In genomic region chr5:115328617-115329274, GRCh38 we compare ENCODE assay signal across 7 cellular contexts. TPM values are rescaled to one million over a fixed set of nuclear protein-coding genes. Genes with fewer than 3 reads are reported as not detected.
DNase-seq lines count a peak whose midpoint lies in the region; ATAC-seq and TF ChIP-seq lines count a peak whose summit lies in the region.
"Not testable (repeated sequence)": the region's sequence is repeated elsewhere in the genome, so short reads cannot be mapped to it uniquely, and the experiment has no call there.

No MANE protein-coding gene starts in this region.

- 41% methylated on average over 6 of the region's 6 CpGs; no CpG with 5 or more reads in 1 of the 2 experiments for WGBS in endodermal cell (ENCODE audit: insufficient coverage in 1 of 2, insufficient read length in 1 of 2), 2 experiments

- H3K27ac Mint-ChIP-seq in endodermal cell: not testable (repeated sequence)
- peak overlapping the region; percentile 15 for H3K27ac Mint-ChIP-seq in memory B cell

- DNase-seq in NCI-H2107 treated with DMSO at 0.1 percent for 48 hours (lab: John Stamatoyannopoulos, UW; ENCODE audit: unreplicated experiment) (peak; percentile 6), endodermal cell (peak; percentile 81)
- DNase-seq in memory B cell (ENCODE audit: low spot score in 2 of 2): not testable (repeated sequence)

- not testable (repeated sequence) for H3K9me3 ChIP-seq in HUES48 (ENCODE audit: control insufficient read depth, insufficient read depth, low read length); endodermal cell (ENCODE audit: control insufficient read depth, low read length)

- ATAC-seq in GM18511 (IDR thresholded peaks at IDR 0.05; ENCODE audit: unreplicated experiment): peak; percentile 60
- ATAC-seq in GM21786 (IDR thresholded peaks at IDR 0.05; ENCODE audit: unreplicated experiment): peak; percentile 37
- peak; percentile 33 for ATAC-seq in memory B cell (ENCODE audit: low read depth)

- H3K4me3 Mint-ChIP-seq in endodermal cell: not testable (repeated sequence)
- H3K4me3 Mint-ChIP-seq in memory B cell: peak overlapping the region; percentile 77

- not testable (repeated sequence) for TF ChIP-seq CTCF in endodermal cell (conservative IDR thresholded peaks at IDR 0.05)

- H3K9ac ChIP-seq in HUES48 (ENCODE audit: low read depth, low read length): 0 out of 2 replicates have a peak overlapping the region, but pooled peaks have one; percentile 16
- not testable (repeated sequence) for H3K9ac ChIP-seq in endodermal cell (ENCODE audit: extremely low read depth, low read length, poor library complexity, severe bottlenecking)

- peak overlapping the region; percentile 83 for H3K27ac ChIP-seq in HUES48 (ENCODE audit: low read depth, low read length)
- H3K27ac ChIP-seq in endodermal cell (ENCODE audit: low read depth, low read length): not testable (repeated sequence)

- H3K27me3 ChIP-seq in HUES48 (ENCODE audit: control insufficient read depth, insufficient read depth, low read length); endodermal cell (ENCODE audit: control insufficient read depth, insufficient read depth, low read length, poor library complexity, severe bottlenecking): not testable (repeated sequence)

- H3K36me3 ChIP-seq in HUES48 (ENCODE audit: control insufficient read depth, insufficient read depth, low read length); endodermal cell (ENCODE audit: control insufficient read depth, insufficient read depth, low read length): not testable (repeated sequence)

- not testable (repeated sequence) for H3K4me1 Mint-ChIP-seq in endodermal cell
- peaks cover 31% of the 10 kb centered on the region for H3K4me1 Mint-ChIP-seq in memory B cell

- not testable (repeated sequence) for H3K27me3 Mint-ChIP-seq in endodermal cell (ENCODE audit: insufficient read depth); memory B cell

- H3K4me3 ChIP-seq in HUES48 (ENCODE audit: low read depth, low read length): peak overlapping the region; percentile 33
- H3K4me3 ChIP-seq in endodermal cell (ENCODE audit: low read length): not testable (repeated sequence)

- H3K36me3 Mint-ChIP-seq in endodermal cell (ENCODE audit: low read depth); memory B cell: not testable (repeated sequence)

- peak; percentile 19; the same call in 1 of the 2 replicates for TF ChIP-seq POLR2A in Raji (IDR thresholded peaks at IDR 0.05; ENCODE audit: insufficient read depth, low read depth, low read length)

- H3K9me3 Mint-ChIP-seq in endodermal cell, memory B cell: not testable (repeated sequence)

- peaks cover 26% of the 10 kb centered on the region for H3K4me1 ChIP-seq in HUES48 (ENCODE audit: control insufficient read depth, insufficient read depth, low read length)
- not testable (repeated sequence) for H3K4me1 ChIP-seq in endodermal cell (ENCODE audit: control insufficient read depth, insufficient read depth, low read length)

RNA-seq across cellular contexts. Expression of gene CCDC112, which starts 32.3 kb away (rescaled TPM):
- total RNA-seq in endodermal cell: 1 to 10 TPM; 6.8 to 7.3 TPM
- polyA plus RNA-seq in endodermal cell (2013, experiment 1 of 2): 15.0 TPM
- polyA plus RNA-seq in endodermal cell (2013, experiment 2 of 2): 17.1 TPM
